In genomic region chr1:108200627-108201106, GRCh38 we compare ENCODE assay signal across 9 cellular contexts. TPM values are rescaled to one million over a fixed set of nuclear protein-coding genes. Genes with fewer than 3 reads are reported as not detected.
DNase-seq lines count a peak whose midpoint lies in the region; ATAC-seq and TF ChIP-seq lines count a peak whose summit lies in the region.
"Had no signal": no experiment of that assay in that cellular context is flagged by ENCODE, and none has a peak within 500 bp of the region (broad histone marks: within the 10 kb centered on the region; RNA-seq: fewer than 3 reads in every experiment).

No MANE protein-coding gene starts in this region.

- H3K9ac ChIP-seq in DND-41 (ENCODE audit: low read depth, low read length) (peak overlapping the region; percentile 81), HCT116 (ENCODE audit: low read length) (peak overlapping the region; percentile 81)

- DNase-seq in DND-41 (peak; percentile 73), HCT116 (ENCODE audit: low read depth, low spot score) (peak; percentile 41), NCI-H2171 (lab: John Stamatoyannopoulos, UW) (peak; percentile 36), ecto neural progenitor cell (ENCODE audit: low spot score) (peak; percentile 43), lower lobe of right lung (no peak)
- peak; percentile 39 to 56 for DNase-seq in activated CD4-positive, alpha-beta T cell treated with anti-CD3 and anti-CD28 coated beads for 4 hours
- peak; percentile 3 for DNase-seq in stimulated activated CD8-positive, alpha-beta memory T cell treated with anti-CD3 and anti-CD28 coated beads, Interleukin-15, amount 100 ng/mL, for 1 hour (ENCODE audit: low read depth)
- no peak for DNase-seq in effector CD8-positive, alpha-beta T cell (lab: John Stamatoyannopoulos, UW)

- peaks cover 17% of the 10 kb centered on the region for H3K36me3 ChIP-seq in DND-41 (ENCODE audit: insufficient read depth, low read length)
- H3K36me3 ChIP-seq in HCT116 (ENCODE audit: control insufficient read depth in 1 of 2, insufficient read depth in 2 of 2, low read length in 2 of 2), result 0 out of 4 replicates have a peak, but pooled peaks cover 0 to 4% of the 10 kb centered on the region in 2 experiments
- H3K36me3 ChIP-seq in lower lobe of right lung, result peaks cover 7% of the 10 kb centered on the region

- CTCF ChIA-PET in HCT116 (lab: Charles Lee), result interaction anchor here (0.8 to 1.6 kb wide), 7 partner anchors 9 to 443 kb away, joined by 3 to 4 read pairs (median 4); partner anchors contain the start of gene EEIG2

- peak overlapping the region; percentile 99 for H3K4me2 ChIP-seq in DND-41 (ENCODE audit: insufficient read depth, low read length)
- peak overlapping the region; percentile 97 for H3K4me2 ChIP-seq in HCT116 (ENCODE audit: low read length)

- H3K9me3 ChIP-seq in DND-41 (ENCODE audit: insufficient read depth, low read length, severe bottlenecking) (no peaks in the 10 kb centered on the region), HCT116 (ENCODE audit: control insufficient read depth in 1 of 2, insufficient read depth in 1 of 2, low read depth in 1 of 2, low read length in 2 of 2) (no peaks in the 10 kb centered on the region), lower lobe of right lung (no peaks in the 10 kb centered on the region)

- POLR2A ChIA-PET in HCT116 (lab: Charles Lee), result interaction anchor here (0.8 to 1.6 kb wide), 2 partner anchors 10 to 15 kb away, joined by 3 to 9 read pairs; no protein-coding TSS in a partner anchor

- H3K27me3 ChIP-seq in DND-41 (ENCODE audit: insufficient read depth, low read length, poor library complexity), result no peaks in the 10 kb centered on the region
- no peaks in the 10 kb centered on the region for H3K27me3 ChIP-seq in HCT116 (ENCODE audit: insufficient read depth, low read length)
- H3K27me3 ChIP-seq in lower lobe of right lung (ENCODE audit: low read depth), result no peaks in the 10 kb centered on the region

- RAD21 ChIA-PET in HCT116 (lab: Charles Lee; ENCODE audit: low non-redundant PET in 1 of 2, low total read pairs in 2 of 2, uncharacterized antibody in 2 of 2, unreplicated experiment in 2 of 2), result no interaction called here

- TF ChIP-seq CTCF in DND-41 (IDR thresholded peaks at IDR 0.05; ENCODE audit: borderline replicate concordance, extremely low read depth, low read length, poor library complexity, severe bottlenecking), result peak; percentile 79
- peak; percentile 17 to 40 (median 31); a peak in 3 of 6 replicates for TF ChIP-seq CTCF in HCT116 (IDR thresholded peaks at IDR 0.05 in 2 of 3, conservative IDR thresholded peaks at IDR 0.05 in 1 of 3; ENCODE audit: borderline replicate concordance in 1 of 3, insufficient read depth in 1 of 3, low read depth in 2 of 3, low read length in 2 of 3)
- TF ChIP-seq CTCF in lower lobe of right lung (IDR thresholded peaks at IDR 0.05), result no peak

- no peak for TF ChIP-seq POLR2A in HCT116 (IDR thresholded peaks at IDR 0.05; ENCODE audit: borderline replicate concordance, extremely low read depth, insufficient read depth, insufficient read length)

- H3K4me3 ChIP-seq in DND-41 (ENCODE audit: low read depth in 1 of 2, low read length in 2 of 2) (peak overlapping the region; percentile 52 to 79), HCT116 (replicated peaks in 1 of 2; ENCODE audit: low read depth in 1 of 2, low read length in 2 of 2) (peak overlapping the region; percentile 75 to 92), lower lobe of right lung (peak overlapping the region; percentile 93)

- TF ChIP-seq RAD21 in HCT116 (IDR thresholded peaks at IDR 0.05; ENCODE audit: low read depth), result peak; percentile 33; the same call in 1 of the 2 replicates

- H3K79me2 ChIP-seq in DND-41 (ENCODE audit: insufficient read depth, low read length), result peaks cover 36% of the 10 kb centered on the region
- peaks cover 42% of the 10 kb centered on the region for H3K79me2 ChIP-seq in HCT116 (ENCODE audit: insufficient read depth, low read length)

- H2AFZ ChIP-seq in DND-41 (ENCODE audit: low read depth, low read length) (peak overlapping the region; percentile 98), HCT116 (ENCODE audit: low read depth, low read length, poor library complexity, severe bottlenecking) (peak overlapping the region; percentile 47)

- ATAC-seq in DND-41 (ENCODE audit: insufficient read depth, low read depth) (peak; percentile 70), HCT116 (peak; percentile 55), lower lobe of right lung (peak; percentile 70 to 79)

- intact Hi-C loops in HCT116 (cut with micrococcal nuclease), result no loop called here
- intact Hi-C loops in lower lobe of right lung (cut with DNase I), result no loop called here

- H3K27ac ChIP-seq in DND-41 (ENCODE audit: low read length), result peak overlapping the region; percentile 72
- H3K27ac ChIP-seq in HCT116 (ENCODE audit: low read depth, low read length), result peak overlapping the region; percentile 92
- peak overlapping the region; percentile 97 for H3K27ac ChIP-seq in lower lobe of right lung

- H3K9me2 ChIP-seq in HCT116 (ENCODE audit: insufficient read depth), result no peaks in the 10 kb centered on the region

- H3K4me1 ChIP-seq in DND-41 (ENCODE audit: insufficient read depth, low read length) (peaks cover 35% of the 10 kb centered on the region), HCT116 (ENCODE audit: control insufficient read depth in 1 of 2, insufficient read depth in 2 of 2, low read length in 2 of 2) (peaks cover 9 to 24% of the 10 kb centered on the region in 2 experiments; a peak in 3 of 4 replicates), lower lobe of right lung (peaks cover 32% of the 10 kb centered on the region)

- H4K20me1 ChIP-seq in DND-41 (ENCODE audit: insufficient read depth, low read length) (no peaks in the 10 kb centered on the region), HCT116 (ENCODE audit: insufficient read depth) (no peaks in the 10 kb centered on the region)

- BruUV-seq in HCT116 (replicated peaks; lab: Mats Ljungman, UMichigan), result TSS peak; percentile 86

TF ChIP-seq in HCT116, 20 proteins besides CTCF, POLR2A, EP300 and RAD21:
- TF ChIP-seq TCF7L2 (IDR thresholded peaks at IDR 0.05; ENCODE audit: borderline replicate concordance, extremely low read depth, insufficient read depth, insufficient read length), result no peak
- TF ChIP-seq YY1 (IDR thresholded peaks at IDR 0.05; ENCODE audit: extremely low read depth, insufficient replicate concordance, low read depth, low read length), result peak; percentile 17
- peak; percentile 53; the same call in 1 of the 2 replicates for TF ChIP-seq CBX3 (IDR thresholded peaks at IDR 0.05; ENCODE audit: low read depth)
- TF ChIP-seq SIN3A (IDR thresholded peaks at IDR 0.05; ENCODE audit: low read depth), result peak; percentile 46; the same call in 1 of the 2 replicates
- TF ChIP-seq CEBPB (IDR thresholded peaks at IDR 0.05; ENCODE audit: low read depth), result no peak

RNA-seq across cellular contexts. Expression of gene SLC25A24, which starts 0.5 kb away (rescaled TPM):
- total RNA-seq in HCT116 (2021; ENCODE audit: unreplicated experiment) (23.6 TPM), lower lobe of right lung (49.5 TPM)
- 7.5 and 9.6 TPM in 2 replicates for polyA plus RNA-seq in HCT116 (2012)

RNA-seq across cellular contexts. Expression of gene NBPF4, which starts 43.2 kb away (rescaled TPM):
- not detected for total RNA-seq in HCT116 (2021; ENCODE audit: unreplicated experiment)
- not detected in 2 replicates for polyA plus RNA-seq in HCT116 (2012)
- not detected for total RNA-seq in lower lobe of right lung
- total RNA-seq: pulmonary artery endothelial cell had no signal

Comparison
In these comparisons a context has a peak if more than half of its experiments do, and no peak if none do; other contexts are left out.
1. DNase-seq: peak in DND-41 (single experiment), HCT116 (single experiment), NCI-H2171 (single experiment), activated CD4-positive, alpha-beta T cell treated with anti-CD3 and anti-CD28 coated beads for 4 hours (2 of 2), ecto neural progenitor cell (single experiment) and stimulated activated CD8-positive, alpha-beta memory T cell treated with anti-CD3 and anti-CD28 coated beads, Interleukin-15, amount 100 ng/mL, for 1 hour (single experiment); none in lower lobe of right lung (single experiment) and effector CD8-positive, alpha-beta T cell (single experiment).
2. Peak in every context shown above with its lines, with median percentiles within 50 percentile points of each other: ATAC-seq, H3K27ac ChIP-seq and H3K4me3 ChIP-seq.